6 cellular contexts compared by ENCODE assay signal in the genomic region with DNA sequence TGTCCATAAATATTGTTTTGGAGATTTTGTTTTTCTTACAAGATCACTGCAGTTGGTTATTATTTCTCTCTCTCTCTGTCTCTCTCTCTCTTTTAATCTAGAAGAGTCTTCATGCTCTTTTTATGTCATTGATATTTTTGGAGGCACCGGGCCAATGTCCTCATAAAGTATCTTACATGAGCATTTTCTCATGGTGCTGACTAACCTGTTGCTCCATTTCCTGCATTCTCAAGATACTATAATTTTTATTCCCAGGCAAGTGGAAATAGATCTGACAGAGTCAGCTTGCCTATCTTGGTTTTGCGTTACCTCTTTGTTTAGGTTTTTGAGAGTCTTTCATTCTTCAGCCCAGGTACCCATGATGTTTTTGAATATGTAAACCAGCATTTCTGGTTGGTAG.
"Had no signal": no experiment of that assay in that cellular context is flagged by ENCODE, and none has a peak within 500 bp of the region (broad histone marks: within the 10 kb centered on the region; RNA-seq: fewer than 3 reads in every experiment).

No MANE protein-coding gene starts in this region.

- DNase-seq: GM23248, GOT3, H7, HFFc6 had no signal

- H3K9me3 ChIP-seq: HAP-1 had no signal

- H3K4me3 Mint-ChIP-seq: HFFc6, IgD-negative memory B cell had no signal

- H2AFZ ChIP-seq: GM23248 had no signal

- H3K27ac ChIP-seq: GM23248 had no signal

- H3K4me3 ChIP-seq: GM23248, HAP-1 had no signal

- H3K9ac ChIP-seq: GM23248 had no signal

- H3K36me3 ChIP-seq: HAP-1 had no signal

- H3K36me3 Mint-ChIP-seq: IgD-negative memory B cell had no signal

- H3K4me1 ChIP-seq: HAP-1 had no signal

- H3K4me1 Mint-ChIP-seq: IgD-negative memory B cell had no signal

- H3K27me3 Mint-ChIP-seq: IgD-negative memory B cell had no signal

- H3K27ac Mint-ChIP-seq: HFFc6, IgD-negative memory B cell had no signal
